Comparison of ENCODE assay signal across 1 cellular context in genomic region chr10:452512-453504, GRCh38.
TF ChIP-seq lines count a peak whose summit lies in the region.

No MANE protein-coding gene starts in this region.

TF ChIP-seq in GM23338, 12 proteins besides CTCF, POLR2A, EP300 and RAD21 (continued from another document):
- no peak for TF ChIP-seq ZNF462 (CRISPR knock-in tag; IDR thresholded peaks at IDR 0.05)
